Comparison of ENCODE assay signal across 1 cellular context in genomic region chr15:34318277-34319079, GRCh38.
TF ChIP-seq lines count a peak whose summit lies in the region.

No MANE protein-coding gene starts in this region.

TF ChIP-seq in GM12878, 131 proteins besides CTCF, POLR2A, EP300 and RAD21 (continued from another document and continues in another):
- TF ChIP-seq MYC (IDR thresholded peaks at IDR 0.05; ENCODE audit: insufficient read depth, insufficient read length, insufficient replicate concordance, low read length, severe bottlenecking) (no peak), ZNF384 (IDR thresholded peaks at IDR 0.05; ENCODE audit: borderline replicate concordance, low read depth, low read length) (no peak), E4F1 (IDR thresholded peaks at IDR 0.05; ENCODE audit: borderline replicate concordance, partially characterized antibody) (no peak), WRNIP1 (IDR thresholded peaks at IDR 0.05; ENCODE audit: borderline replicate concordance, low read depth, low read length) (no peak), CHD4 (IDR thresholded peaks at IDR 0.05) (no peak), REST (IDR thresholded peaks at IDR 0.05; ENCODE audit: low read depth, low read length) (no peak), HSF1 (IDR thresholded peaks at IDR 0.05; ENCODE audit: low read depth, low read length) (no peak), NRF1 (conservative IDR thresholded peaks at IDR 0.05; ENCODE audit: low read depth, low read length) (no peak), ATF2 (IDR thresholded peaks at IDR 0.05; ENCODE audit: low read length) (no peak), YBX1 (IDR thresholded peaks at IDR 0.05) (no peak), ZNF592 (IDR thresholded peaks at IDR 0.05) (no peak), TCF12 (IDR thresholded peaks at IDR 0.05; ENCODE audit: low read depth, low read length) (no peak), CBX3 (IDR thresholded peaks at IDR 0.05; ENCODE audit: borderline replicate concordance, low read depth) (no peak), SIX5 (IDR thresholded peaks at IDR 0.05; ENCODE audit: low read depth, low read length, severe bottlenecking) (no peak), DPF2 (IDR thresholded peaks at IDR 0.05) (no peak), STAT1 (conservative IDR thresholded peaks at IDR 0.05) (no peak), SRF (IDR thresholded peaks at IDR 0.05; ENCODE audit: low read depth in 2 of 2, low read length in 2 of 2) (no peak), FOS (IDR thresholded peaks at IDR 0.05; ENCODE audit: borderline replicate concordance, extremely low read depth, insufficient read length) (no peak), CBFB (IDR thresholded peaks at IDR 0.05; ENCODE audit: low read depth) (peak; percentile 45; the same call in 1 of the 2 replicates), EED (IDR thresholded peaks at IDR 0.05; ENCODE audit: low read depth) (no peak), MEF2B (IDR thresholded peaks at IDR 0.05; ENCODE audit: partially characterized antibody, poor library complexity, severe bottlenecking) (peak; percentile 48), ZBTB11 (CRISPR knock-in tag; IDR thresholded peaks at IDR 0.05) (no peak), SREBF1 (IDR thresholded peaks at IDR 0.05; ENCODE audit: low read length) (no peak), NBN (IDR thresholded peaks at IDR 0.05) (peak; percentile 60; the same call in 1 of the 2 replicates), SMAD5 (IDR thresholded peaks at IDR 0.05; ENCODE audit: low read depth) (no peak), NKRF (conservative IDR thresholded peaks at IDR 0.05) (peak; percentile 41; the same call in 1 of the 2 replicates), TCF7 (IDR thresholded peaks at IDR 0.05; ENCODE audit: borderline replicate concordance) (no peak), RB1 (IDR thresholded peaks at IDR 0.05; ENCODE audit: borderline replicate concordance) (no peak), IRF5 (IDR thresholded peaks at IDR 0.05; ENCODE audit: borderline replicate concordance) (no peak), ZNF24 (IDR thresholded peaks at IDR 0.05) (no peak), TBL1XR1 (IDR thresholded peaks at IDR 0.05; ENCODE audit: low read depth, low read length) (no peak), ZNF622 (IDR thresholded peaks at IDR 0.05) (no peak), TCF3 (IDR thresholded peaks at IDR 0.05; ENCODE audit: borderline replicate concordance, insufficient read depth, low read depth, low read length) (no peak), STAT3 (IDR thresholded peaks at IDR 0.05; ENCODE audit: low read depth, low read length) (no peak), BCLAF1 (IDR thresholded peaks at IDR 0.05) (no peak)
